Comparison of ENCODE assay signal across 8 cellular contexts in genomic region chr12:126772171-126772864, GRCh38.
DNase-seq lines count a peak whose midpoint lies in the region; ATAC-seq and TF ChIP-seq lines count a peak whose summit lies in the region.

No MANE protein-coding gene starts in this region.

- peaks cover 20% of the 10 kb centered on the region for H3K4me1 Mint-ChIP-seq in CD4-positive, alpha-beta T cell (ENCODE audit: low read depth)
- peaks cover 4% of the 10 kb centered on the region in 2 donors for H3K4me1 Mint-ChIP-seq in stimulated activated naive B cell treated with anti-CD40 and anti-IgM and Interleukin-4, amounts not matched to agents 10 μg/mL and 1 μg/mL and 100 μg/mL, for 72 hours

- peaks cover 4% of the 10 kb centered on the region for H3K9me3 Mint-ChIP-seq in CD4-positive, alpha-beta T cell
- H3K9me3 Mint-ChIP-seq in stimulated activated naive B cell treated with anti-CD40 and anti-IgM and Interleukin-4, amounts not matched to agents 10 μg/mL and 1 μg/mL and 100 μg/mL, for 72 hours: peaks cover 7 to 12% of the 10 kb centered on the region in 2 donors

- peak overlapping the region; percentile 95 for H3K4me3 Mint-ChIP-seq in CD4-positive, alpha-beta T cell
- H3K4me3 Mint-ChIP-seq in stimulated activated naive B cell treated with anti-CD40 and anti-IgM and Interleukin-4, amounts not matched to agents 10 μg/mL and 1 μg/mL and 100 μg/mL, for 72 hours: peak overlapping the region; percentile 65 to 79

- H3K36me3 Mint-ChIP-seq in CD4-positive, alpha-beta T cell (ENCODE audit: low read depth): peaks cover 28% of the 10 kb centered on the region
- peaks cover 0 to 9% of the 10 kb centered on the region in 2 donors for H3K36me3 Mint-ChIP-seq in stimulated activated naive B cell treated with anti-CD40 and anti-IgM and Interleukin-4, amounts not matched to agents 10 μg/mL and 1 μg/mL and 100 μg/mL, for 72 hours

- intact Hi-C loops in CD4-positive, alpha-beta T cell (cut with DNase I, micrococcal nuclease): no loop called here
- intact Hi-C loops in cardiac septum (cut with DNase I): no loop called here

- ATAC-seq in CD4-positive, alpha-beta T cell (ENCODE audit: poor library complexity): peak; percentile 69
- ATAC-seq in GM19395 (IDR thresholded peaks at IDR 0.05; ENCODE audit: unreplicated experiment): peak; percentile 88
- peak; percentile 84 for ATAC-seq in HG03378 (IDR thresholded peaks at IDR 0.05; ENCODE audit: unreplicated experiment)
- ATAC-seq in stimulated activated naive B cell treated with anti-CD40 and anti-IgM and Interleukin-4, amounts not matched to agents 10 μg/mL and 1 μg/mL and 100 μg/mL, for 72 hours (replicated peaks): peak; percentile 78 to 87

- TF ChIP-seq CTCF in CD4-positive, alpha-beta T cell (IDR thresholded peaks at IDR 0.05): no peak
- TF ChIP-seq CTCF in fibroblast of mammary gland (conservative IDR thresholded peaks at IDR 0.05; ENCODE audit: control insufficient read depth, insufficient read depth, low read depth, low read length): no peak

- DNase-seq in CD4-positive, alpha-beta T cell: peak in 7 of 10 experiments; percentile 2 to 23 (median 4)
- peak; percentile 10 for DNase-seq in T-helper 9 cell
- peak; percentile 82 for DNase-seq in fibroblast of mammary gland (ENCODE audit: low read depth)
- peak; percentile 54 for DNase-seq in stimulated activated naive B cell treated with anti-CD40 and anti-IgM and Interleukin-4, amounts not matched to agents 10 μg/mL and 1 μg/mL and 100 μg/mL, for 72 hours
- DNase-seq in ecto neural progenitor cell (ENCODE audit: low spot score): no peak
- no peak for DNase-seq in cardiac septum (ENCODE audit: low spot score)

- H3K27me3 Mint-ChIP-seq in CD4-positive, alpha-beta T cell: no peaks in the 10 kb centered on the region
- H3K27me3 Mint-ChIP-seq in stimulated activated naive B cell treated with anti-CD40 and anti-IgM and Interleukin-4, amounts not matched to agents 10 μg/mL and 1 μg/mL and 100 μg/mL, for 72 hours: no peaks in the 10 kb centered on the region

- CTCF ChIA-PET in CD4-positive, alpha-beta T cell (lab: Charles Lee): no interaction called here

- H3K27ac ChIP-seq in CD4-positive, alpha-beta T cell (ENCODE audit: low read depth, low read length): peak overlapping the region; percentile 16

- H3K27ac Mint-ChIP-seq in CD4-positive, alpha-beta T cell: peak overlapping the region; percentile 90
- H3K27ac Mint-ChIP-seq in stimulated activated naive B cell treated with anti-CD40 and anti-IgM and Interleukin-4, amounts not matched to agents 10 μg/mL and 1 μg/mL and 100 μg/mL, for 72 hours: peak overlapping the region; percentile 94

- no peaks in the 10 kb centered on the region for H3K27me3 ChIP-seq in CD4-positive, alpha-beta T cell (ENCODE audit: control insufficient read depth, insufficient read depth, low read length)

- peak overlapping the region; percentile 34 for H3K4me3 ChIP-seq in fibroblast of mammary gland (ENCODE audit: control insufficient read depth, low read depth, low read length)

- POLR2A ChIA-PET in CD4-positive, alpha-beta T cell (lab: Charles Lee): interaction anchor here (0.7 to 1.6 kb wide), 3 partner anchors 10 to 19 kb away, joined by 3 to 6 read pairs (median 4); no protein-coding TSS in a partner anchor

- no peaks in the 10 kb centered on the region for H3K9me3 ChIP-seq in CD4-positive, alpha-beta T cell (ENCODE audit: control insufficient read depth, low read length)

Comparison
In these comparisons a context has a peak if more than half of its experiments do, and no peak if none do; other contexts are left out.
1. DNase-seq: peak in CD4-positive, alpha-beta T cell (7 of 10), T-helper 9 cell (single experiment), fibroblast of mammary gland (single experiment) and stimulated activated naive B cell treated with anti-CD40 and anti-IgM and Interleukin-4, amounts not matched to agents 10 μg/mL and 1 μg/mL and 100 μg/mL, for 72 hours (single experiment); none in ecto neural progenitor cell (single experiment) and cardiac septum (single experiment).
2. Peak in every context shown above with its lines, with median percentiles within 50 percentile points of each other: ATAC-seq.